1 cellular context compared by ENCODE assay signal in genomic region chr11:78840623-78841022, GRCh38.
A peak's percentile ranks its signal among the peaks of the same experiment; 100 is the strongest.
TF ChIP-seq lines count a peak whose summit lies in the region.

No MANE protein-coding gene starts in this region.

TF ChIP-seq in liver, 16 proteins besides CTCF, POLR2A, EP300 and RAD21 (continued from another document):
- TF ChIP-seq FOXA2 (IDR thresholded peaks at IDR 0.05) (no peak), GABPA (IDR thresholded peaks at IDR 0.05 in 1 of 2, conservative IDR thresholded peaks at IDR 0.05 in 1 of 2) (no peak), SP1 (IDR thresholded peaks at IDR 0.05) (peak; percentile 15), HNF4A (conservative IDR thresholded peaks at IDR 0.05) (peak; percentile 48 to 63), TAF1 (conservative IDR thresholded peaks at IDR 0.05) (no peak), EGR1 (IDR thresholded peaks at IDR 0.05; ENCODE audit: low read depth in 2 of 2) (no peak), RXRA (IDR thresholded peaks at IDR 0.05) (peak in 1 of 2 donors; percentile 54)
